ENCODE assay signal across 11 cellular contexts in the genomic region with DNA sequence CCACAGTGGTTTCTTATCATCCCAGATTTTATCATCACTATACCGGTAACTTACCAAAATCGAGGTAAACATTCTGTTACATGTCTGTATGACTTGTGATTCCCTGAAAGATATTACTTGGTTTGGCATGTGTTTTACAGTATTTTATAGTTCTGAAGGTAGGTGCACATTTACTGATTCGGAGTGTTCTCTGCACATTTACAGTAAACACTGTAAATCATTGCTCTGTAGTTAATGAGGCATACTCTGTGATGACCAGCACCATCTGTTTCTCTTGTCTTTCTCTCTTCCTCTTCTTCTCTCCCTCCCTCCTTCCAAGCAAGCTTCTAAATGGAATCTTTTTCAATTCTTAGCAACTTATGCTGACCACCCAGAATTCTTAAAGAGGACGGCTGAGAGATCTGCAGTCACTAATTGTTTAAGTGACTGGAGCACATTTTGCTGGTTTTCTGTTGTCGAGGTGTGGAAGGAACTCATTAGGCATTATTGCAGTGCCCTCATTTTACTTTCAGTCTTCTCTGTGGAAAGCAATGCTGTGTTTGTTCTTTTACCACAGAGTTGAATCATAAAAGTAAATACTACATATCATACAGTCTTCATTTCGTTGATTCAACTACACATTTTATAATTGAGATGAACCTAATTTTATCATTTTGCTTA.
A peak's percentile ranks its signal among the peaks of the same experiment; 100 is the strongest.
DNase-seq lines count a peak whose midpoint lies in the region; ATAC-seq and TF ChIP-seq lines count a peak whose summit lies in the region.
"Had no signal": no experiment of that assay in that cellular context is flagged by ENCODE, and none has a peak within 500 bp of the region (broad histone marks: within the 10 kb centered on the region; RNA-seq: fewer than 3 reads in every experiment).

No MANE protein-coding gene starts in this region.

- H3K27me3 Mint-ChIP-seq in Calu3 (ENCODE audit: unreplicated experiment) (no peaks in the 10 kb centered on the region), HFFc6 (ENCODE audit: insufficient read depth) (peaks cover 2% of the 10 kb centered on the region; the same call in 1 of the 2 replicates)
- no peaks in the 10 kb centered on the region for H3K27me3 Mint-ChIP-seq in naive thymus-derived CD8-positive, alpha-beta T cell

- no peak overlapping the region for H3K4me3 ChIP-seq in H7 (ENCODE audit: insufficient read depth, low read depth, low read length)
- H3K4me3 ChIP-seq: breast epithelium had no signal

- no peak for TF ChIP-seq CTCF in Calu3 (IDR thresholded peaks at IDR 0.05; ENCODE audit: unreplicated experiment)
- no peak for TF ChIP-seq CTCF in HFFc6 (IDR thresholded peaks at IDR 0.05)

- H3K27ac Mint-ChIP-seq in Calu3 (ENCODE audit: unreplicated experiment) (no peak overlapping the region), HFFc6 (peak overlapping the region; percentile 75)
- peak overlapping the region; percentile 3 to 93 for H3K27ac Mint-ChIP-seq in activated naive CD4-positive, alpha-beta T cell treated with anti-CD3 and anti-CD28 coated beads, Interleukin-2, amount 50 U/mL, for 72 hours
- peak overlapping the region; percentile 13 to 91 (median 58) for H3K27ac Mint-ChIP-seq in naive thymus-derived CD8-positive, alpha-beta T cell

- H3K4me3 Mint-ChIP-seq in Calu3 (ENCODE audit: low read depth, unreplicated experiment) (peak overlapping the region; percentile 9), HFFc6 (peak overlapping the region; percentile 78)
- H3K4me3 Mint-ChIP-seq in naive thymus-derived CD8-positive, alpha-beta T cell: peak overlapping the region in 9 of 10 donors; percentile 10 to 77 (median 68)

- H3K36me3 ChIP-seq in H7 (replicated peaks; ENCODE audit: control insufficient read depth, insufficient read depth, low read length): no peaks in the 10 kb centered on the region
- H3K36me3 ChIP-seq: breast epithelium had no signal

- peak; percentile 45 to 69 for ATAC-seq in activated naive CD4-positive, alpha-beta T cell treated with anti-CD3 and anti-CD28 coated beads, Interleukin-2, amount 50 U/mL, for 72 hours
- no peak for ATAC-seq in naive thymus-derived CD8-positive, alpha-beta T cell
- ATAC-seq: sciatic nerve had no signal

- intact Hi-C loops in Calu3 (cut with micrococcal nuclease; ENCODE audit: unreplicated experiment): no loop called here

- H3K4me1 Mint-ChIP-seq in Calu3 (ENCODE audit: low read depth, unreplicated experiment) (peaks cover 35% of the 10 kb centered on the region), HFFc6 (ENCODE audit: low read depth) (peaks cover 49% of the 10 kb centered on the region)
- H3K4me1 Mint-ChIP-seq in naive thymus-derived CD8-positive, alpha-beta T cell: peaks cover 35 to 85% (median 73%) of the 10 kb centered on the region in 4 donors

- DNase-seq in Calu3 (no peak), HFFc6 (no peak), KG1 (lab: John Stamatoyannopoulos, UW) (no peak), retina (no peak), H7 (no peak), putamen (ENCODE audit: low spot score) (no peak)
- no peak for DNase-seq in activated naive CD4-positive, alpha-beta T cell treated with anti-CD3 and anti-CD28 coated beads, Interleukin-2, amount 50 U/mL, for 72 hours (ENCODE audit: low spot score in 2 of 2)
- peak in 1 of 10 donors; percentile 2 for DNase-seq in naive thymus-derived CD8-positive, alpha-beta T cell
- DNase-seq: hypothalamus had no signal

- BruUV-seq in Calu3 (replicated peaks; lab: Mats Ljungman, UMichigan): no TSS peak

- H3K9me3 Mint-ChIP-seq in Calu3 (ENCODE audit: low read depth, unreplicated experiment) (no peaks in the 10 kb centered on the region), HFFc6 (no peaks in the 10 kb centered on the region)
- H3K9me3 Mint-ChIP-seq in activated naive CD4-positive, alpha-beta T cell treated with anti-CD3 and anti-CD28 coated beads, Interleukin-2, amount 50 U/mL, for 72 hours: no peaks in the 10 kb centered on the region
- no peaks in the 10 kb centered on the region for H3K9me3 Mint-ChIP-seq in naive thymus-derived CD8-positive, alpha-beta T cell

- POLR2A ChIA-PET in naive thymus-derived CD8-positive, alpha-beta T cell (lab: Charles Lee): no interaction called here

- CTCF ChIA-PET in Calu3 (lab: Charles Lee): no interaction called here

- H3K36me3 Mint-ChIP-seq in Calu3 (ENCODE audit: insufficient read depth, unreplicated experiment) (no peaks in the 10 kb centered on the region), HFFc6 (ENCODE audit: low read depth) (peaks cover 18% of the 10 kb centered on the region)
- H3K36me3 Mint-ChIP-seq in activated naive CD4-positive, alpha-beta T cell treated with anti-CD3 and anti-CD28 coated beads, Interleukin-2, amount 50 U/mL, for 72 hours: peaks cover 0 to 17% of the 10 kb centered on the region in 2 donors
- H3K36me3 Mint-ChIP-seq in naive thymus-derived CD8-positive, alpha-beta T cell: peaks cover 0 to 23% (median 18%) of the 10 kb centered on the region in 3 donors

- H3K27me3 ChIP-seq in H7 (ENCODE audit: control insufficient read depth, insufficient read depth, low read length): no peaks in the 10 kb centered on the region
- H3K27me3 ChIP-seq: breast epithelium had no signal

Comparison
In these comparisons a context has a peak if more than half of its experiments do, and no peak if none do; other contexts are left out.
1. H3K4me3 Mint-ChIP-seq: peak in every context shown above with its lines; median percentile 78 in HFFc6; 68 in naive thymus-derived CD8-positive, alpha-beta T cell; 9 in Calu3.
2. ATAC-seq: peak in activated naive CD4-positive, alpha-beta T cell treated with anti-CD3 and anti-CD28 coated beads, Interleukin-2, amount 50 U/mL, for 72 hours (2 of 2); none in naive thymus-derived CD8-positive, alpha-beta T cell (0 of 2).